ENCODE assay signal across 14 cellular contexts in the genomic region with DNA sequence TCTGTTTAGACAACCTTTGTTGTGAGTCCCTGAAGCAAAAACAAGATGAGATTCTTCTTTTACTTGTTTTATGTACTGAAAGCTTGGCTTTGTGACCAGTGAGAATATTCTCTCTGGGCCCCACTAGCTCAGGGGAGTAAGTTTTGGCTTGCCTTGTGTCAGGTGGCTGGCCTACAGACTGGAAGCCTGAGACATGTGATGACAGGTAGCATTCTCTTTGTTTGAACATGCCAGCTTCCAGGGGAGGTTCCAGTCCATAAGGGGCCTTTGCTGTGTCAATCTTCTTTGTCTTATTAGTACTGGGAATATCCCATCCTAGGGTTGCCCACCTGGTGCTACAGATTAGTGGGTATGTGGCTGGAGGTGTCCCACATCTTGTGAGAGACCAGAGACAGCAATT.
DNase-seq lines count a peak whose midpoint lies in the region; ATAC-seq and TF ChIP-seq lines count a peak whose summit lies in the region.
"Had no signal": no experiment of that assay in that cellular context is flagged by ENCODE, and none has a peak within 500 bp of the region (broad histone marks: within the 10 kb centered on the region; RNA-seq: fewer than 3 reads in every experiment).

No MANE protein-coding gene starts in this region.

- H2BK20ac ChIP-seq in IMR-90 (ENCODE audit: low read depth, low read length) = 0 out of 2 replicates have a peak overlapping the region, but pooled peaks have one; percentile 20

- no peak overlapping the region; the same call in 1 of the 2 replicates for H3K23ac ChIP-seq in IMR-90 (ENCODE audit: low read depth, low read length)
- no peak overlapping the region for H3K23ac ChIP-seq in mesenchymal stem cell (ENCODE audit: low read length in 2 of 2)
- H3K23ac ChIP-seq in trophoblast cell (ENCODE audit: low read length) = no peak overlapping the region

- intact Hi-C loops in IMR-90 (cut with micrococcal nuclease) = no loop called here

- dilution Hi-C loops in IMR-90 (cut with HindIII; ENCODE audit: low sequenced_read_pairs, unreplicated experiment) = no loop called here

- H3K9me3 ChIP-seq in IMR-90 (ENCODE audit: control insufficient read depth, insufficient read depth, low read length) = no peaks in the 10 kb centered on the region
- H3K9me3 ChIP-seq in mesenchymal stem cell (ENCODE audit: control insufficient read depth, low read length) = no peaks in the 10 kb centered on the region
- H3K9me3 ChIP-seq in trophoblast cell (ENCODE audit: insufficient read depth, low read depth, low read length) = no peaks in the 10 kb centered on the region
- H3K9me3 ChIP-seq: A549, BE2C, HAP-1 had no signal

- no peaks in the 10 kb centered on the region for H4K20me1 ChIP-seq in IMR-90 (ENCODE audit: insufficient read depth, low read length)

- H2AK5ac ChIP-seq in IMR-90 (ENCODE audit: low read depth, low read length) = peak overlapping the region; percentile 43; the same call in 1 of the 2 replicates
- no peak overlapping the region for H2AK5ac ChIP-seq in mesenchymal stem cell (ENCODE audit: low read length, severe bottlenecking)
- H2AK5ac ChIP-seq in trophoblast cell (ENCODE audit: low read length) = no peak overlapping the region

- H2BK120ac ChIP-seq in IMR-90 (ENCODE audit: low read depth, low read length) (peak overlapping the region; percentile 26; the same call in 1 of the 2 replicates), mesenchymal stem cell (ENCODE audit: low read depth, low read length) (no peak overlapping the region), trophoblast cell (ENCODE audit: insufficient read depth, low read length, poor library complexity) (peak overlapping the region; percentile 14)

- peak overlapping the region; percentile 87 for H3K18ac ChIP-seq in IMR-90 (ENCODE audit: low read depth, low read length)
- H3K18ac ChIP-seq in mesenchymal stem cell (ENCODE audit: low read depth in 1 of 2, low read length in 2 of 2) = no peak overlapping the region
- no peak overlapping the region for H3K18ac ChIP-seq in trophoblast cell (ENCODE audit: low read length)

- H2BK5ac ChIP-seq in IMR-90 (ENCODE audit: low read depth, low read length, poor library complexity, severe bottlenecking) (no peak overlapping the region), mesenchymal stem cell (ENCODE audit: low read depth, low read length, poor library complexity, severe bottlenecking) (no peak overlapping the region), trophoblast cell (ENCODE audit: low read depth, low read length, poor library complexity) (no peak overlapping the region)

- H3K4ac ChIP-seq in IMR-90 (ENCODE audit: low read depth, low read length) (peak overlapping the region; percentile 42; the same call in 1 of the 2 replicates), mesenchymal stem cell (ENCODE audit: low read depth in 1 of 2, low read length in 2 of 2) (no peak overlapping the region), trophoblast cell (ENCODE audit: low read depth, low read length) (no peak overlapping the region)

- no TSS peak for BruUV-seq in IMR-90 (replicated peaks; lab: Mats Ljungman, UMichigan)

- H4K12ac ChIP-seq in trophoblast cell (ENCODE audit: low read depth, low read length) = no peak overlapping the region

- H4K8ac ChIP-seq in IMR-90 (ENCODE audit: low read depth in 2 of 2, low read length in 2 of 2) (no peak overlapping the region), mesenchymal stem cell (ENCODE audit: low read length) (no peak overlapping the region), trophoblast cell (ENCODE audit: low read depth, low read length) (no peak overlapping the region)

- H2AK9ac ChIP-seq in IMR-90 (replicated peaks; ENCODE audit: low read depth, low read length, poor library complexity) = no peak overlapping the region

- H3K27me3 ChIP-seq in IMR-90 (ENCODE audit: control insufficient read depth, insufficient read depth, low read length) (no peaks in the 10 kb centered on the region), brain microvascular endothelial cell (replicated peaks) (no peaks in the 10 kb centered on the region), mesenchymal stem cell (ENCODE audit: control insufficient read depth in 1 of 2, insufficient read depth in 1 of 2, low read length in 2 of 2) (no peaks in the 10 kb centered on the region), trophoblast cell (ENCODE audit: insufficient read depth, low read length) (no peaks in the 10 kb centered on the region)
- H3K27me3 ChIP-seq: BE2C had no signal

- H4K5ac ChIP-seq in IMR-90 (ENCODE audit: low read depth, low read length) = peak overlapping the region; percentile 86

- ATAC-seq in IMR-90 (ENCODE audit: low read depth) (no peak), HG02623 (IDR thresholded peaks at IDR 0.05; ENCODE audit: unreplicated experiment) (no peak)
- ATAC-seq: A549 had no signal

- DNase-seq in IMR-90 = no peak
- no peak for DNase-seq in brain microvascular endothelial cell
- no peak for DNase-seq in mesenchymal stem cell
- DNase-seq in trophoblast cell = no peak
- DNase-seq in nucleus accumbens (lab: John Stamatoyannopoulos, UW) = no peak
- DNase-seq in RPMI8226 = no peak
- DNase-seq: BE2C; CD4-positive, alpha-beta memory T cell; DND-41; GF-D8 had no signal

- H2BK12ac ChIP-seq in mesenchymal stem cell (ENCODE audit: low read length in 2 of 2) (no peak overlapping the region), trophoblast cell (ENCODE audit: low read length) (no peak overlapping the region)

- H3K4me1 ChIP-seq in IMR-90 (ENCODE audit: control insufficient read depth, insufficient read depth, low read length) (peaks cover 15% of the 10 kb centered on the region), mesenchymal stem cell (ENCODE audit: control insufficient read depth, insufficient read depth, low read depth, low read length) (no peaks in the 10 kb centered on the region), trophoblast cell (ENCODE audit: control insufficient read depth in 1 of 2, insufficient read depth in 2 of 2, low read length in 2 of 2) (peaks cover 0 to 5% of the 10 kb centered on the region in 2 experiments)
- H3K4me1 ChIP-seq: BE2C had no signal

- H3K79me1 ChIP-seq in IMR-90 (ENCODE audit: low read depth in 1 of 2, low read length in 2 of 2) = no peaks in the 10 kb centered on the region
- H3K79me1 ChIP-seq in mesenchymal stem cell (replicated peaks; ENCODE audit: low read length, poor library complexity, severe bottlenecking) = no peaks in the 10 kb centered on the region
- H3K79me1 ChIP-seq in trophoblast cell (ENCODE audit: low read length) = no peaks in the 10 kb centered on the region

- H3K27ac ChIP-seq in IMR-90 (ENCODE audit: insufficient read depth, low read length) (no peak overlapping the region), brain microvascular endothelial cell (peak overlapping the region; percentile 58), mesenchymal stem cell (ENCODE audit: low read length, poor library complexity, severe bottlenecking) (peak overlapping the region; percentile 27), trophoblast cell (ENCODE audit: low read depth, low read length) (peak overlapping the region; percentile 51)
- H3K27ac ChIP-seq: A549, C4-2B had no signal

- no peak for TF ChIP-seq CTCF in IMR-90 (conservative IDR thresholded peaks at IDR 0.05; ENCODE audit: low read depth, low read length)
- TF ChIP-seq CTCF in brain microvascular endothelial cell (IDR thresholded peaks at IDR 0.05; ENCODE audit: low read depth, low read length, missing control alignments) = no peak

- H3K9me1 ChIP-seq in IMR-90 (ENCODE audit: insufficient read depth, low read length) = peaks cover 7% of the 10 kb centered on the region; the same call in 1 of the 2 replicates

- no peaks in the 10 kb centered on the region for H3K79me2 ChIP-seq in trophoblast cell (ENCODE audit: control insufficient read depth, insufficient read depth, low read length, poor library complexity)

- H3K56ac ChIP-seq in IMR-90 (ENCODE audit: extremely low read depth, insufficient read depth, low read length) = no peak overlapping the region

- H3K4me3 ChIP-seq in IMR-90 (ENCODE audit: insufficient read depth, low read depth, low read length) = no peak overlapping the region
- H3K4me3 ChIP-seq in brain microvascular endothelial cell (ENCODE audit: low read depth, low read length) = no peak overlapping the region
- no peak overlapping the region for H3K4me3 ChIP-seq in mesenchymal stem cell (ENCODE audit: insufficient read depth in 1 of 2, low read depth in 1 of 2, low read length in 2 of 2)
- no peak overlapping the region for H3K4me3 ChIP-seq in trophoblast cell (ENCODE audit: low read depth, low read length)
- H3K4me3 ChIP-seq: A549, HAP-1 had no signal

- H3K9ac ChIP-seq in IMR-90 (ENCODE audit: low read depth, low read length) = no peak overlapping the region
- no peak overlapping the region for H3K9ac ChIP-seq in mesenchymal stem cell (ENCODE audit: low read length)
- no peak overlapping the region for H3K9ac ChIP-seq in trophoblast cell (ENCODE audit: low read length)

- CTCF ChIA-PET in IMR-90 (lab: Yijun Ruan, JAX) = no interaction called here

- no peak for TF ChIP-seq POLR2A in IMR-90 (IDR thresholded peaks at IDR 0.05; ENCODE audit: low read depth, low read length)

- H4K91ac ChIP-seq in IMR-90 (ENCODE audit: insufficient read depth, low read depth, low read length) (0 out of 2 replicates have a peak overlapping the region, but pooled peaks have one; percentile 20), mesenchymal stem cell (ENCODE audit: low read length) (no peak overlapping the region), trophoblast cell (ENCODE audit: low read depth, low read length) (no peak overlapping the region)

- H3K14ac ChIP-seq in IMR-90 (replicated peaks; ENCODE audit: low read depth, low read length) (0 out of 2 replicates have a peak overlapping the region, but pooled peaks have one; percentile 68), mesenchymal stem cell (ENCODE audit: low read length in 2 of 2) (no peak overlapping the region), trophoblast cell (ENCODE audit: low read length) (no peak overlapping the region)

- in situ Hi-C loops in IMR-90 (cut with MboI; ENCODE audit: low sequenced_read_pairs) (no loop called here), brain microvascular endothelial cell (cut with HindIII; ENCODE audit: low pct_ligation_motif_present, low sequenced_read_pairs) (no loop called here)

- H3K4me2 ChIP-seq in IMR-90 (ENCODE audit: low read depth, low read length) (no peak overlapping the region), mesenchymal stem cell (ENCODE audit: low read length, poor library complexity, severe bottlenecking) (no peak overlapping the region), trophoblast cell (ENCODE audit: low read length) (no peak overlapping the region)
- H3K4me2 ChIP-seq: A549 had no signal

- POLR2A ChIA-PET in IMR-90 (lab: Charles Lee; ENCODE audit: unreplicated experiment) = no interaction called here

- TF ChIP-seq RAD21 in IMR-90 (IDR thresholded peaks at IDR 0.05; ENCODE audit: low read length) = no peak

- H3K36me3 ChIP-seq in IMR-90 (ENCODE audit: control insufficient read depth, insufficient read depth, low read length) (no peaks in the 10 kb centered on the region), brain microvascular endothelial cell (replicated peaks) (no peaks in the 10 kb centered on the region), mesenchymal stem cell (ENCODE audit: control insufficient read depth in 1 of 2, insufficient read depth in 2 of 2, low read depth in 1 of 2, low read length in 2 of 2) (no peaks in the 10 kb centered on the region), trophoblast cell (ENCODE audit: control insufficient read depth in 1 of 2, insufficient read depth in 2 of 2, low read length in 2 of 2) (no peaks in the 10 kb centered on the region)
- H3K36me3 ChIP-seq: BE2C, HAP-1 had no signal

- H2BK15ac ChIP-seq in IMR-90 (ENCODE audit: low read depth, low read length) (no peak overlapping the region), mesenchymal stem cell (ENCODE audit: low read depth, poor library complexity, severe bottlenecking) (no peak overlapping the region)

- no peak overlapping the region for H2AFZ ChIP-seq in IMR-90 (replicated peaks; ENCODE audit: low read length, poor library complexity)
- no peak overlapping the region for H2AFZ ChIP-seq in mesenchymal stem cell (ENCODE audit: low read depth, low read length)
- H2AFZ ChIP-seq in trophoblast cell (ENCODE audit: insufficient read depth, low read length, poor library complexity) = no peak overlapping the region
